25 cellular contexts compared by ENCODE assay signal in the genomic region with DNA sequence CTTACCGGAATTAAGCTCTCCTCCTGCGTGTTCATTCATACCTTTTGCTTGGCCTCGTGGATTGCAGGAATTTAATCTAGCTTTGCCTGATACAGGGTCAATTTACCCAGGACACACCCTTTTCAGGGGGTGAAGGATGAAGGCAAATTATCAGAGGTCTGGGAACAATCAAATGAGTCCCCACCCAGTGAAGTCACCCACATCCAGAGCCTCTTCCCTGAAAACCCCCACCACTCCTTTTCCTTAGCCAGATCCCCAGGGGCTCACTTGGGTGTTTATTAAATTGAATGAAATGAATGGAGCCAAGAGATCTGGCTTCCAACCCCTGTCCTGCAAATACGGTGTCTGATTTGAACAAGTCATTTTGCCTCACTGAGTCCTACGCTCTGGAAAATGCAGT. TPM values are rescaled to one million over a fixed set of nuclear protein-coding genes. Genes with fewer than 3 reads are reported as not detected.
"Had no signal": no experiment of that assay in that cellular context is flagged by ENCODE, and none has a peak within 500 bp of the region (broad histone marks: within the 10 kb centered on the region; RNA-seq: fewer than 3 reads in every experiment).

No MANE protein-coding gene starts in this region.

- H3K4me3 ChIP-seq: MG63, SJSA1, SK-N-MC had no signal

- H3K27me3 ChIP-seq: MG63, SJSA1 had no signal

- H3K36me3 ChIP-seq: MG63, SJSA1 had no signal

- FAIRE-seq: HepG2, RCC 7860 had no signal

- H3K27ac ChIP-seq: SJSA1, SK-N-MC had no signal

- DNase-seq: IMR-90, Karpas-422, KG1, MG63, NCI-H1092, NCI-H1105 treated with DMSO at 0.1 percent for 48 hours, NCI-H1417 treated with DMSO at 0.1 percent for 48 hours, NCI-H146, NCI-H1694 treated with DMSO at 0.1 percent for 48 hours, NCI-H1930, NCI-H2081, NCI-H2107, NCI-H2227 treated with DMSO at 0.1 percent for 48 hours, NCI-H524, NCI-H526 treated with DMSO at 0.1 percent for 48 hours, NCI-H774, Right ventricle myocardium superior, RPMI8226, SIG-M5 had no signal

- ATAC-seq: HepG2 had no signal

- H3K9me3 ChIP-seq: MG63, SJSA1 had no signal

RNA-seq across cellular contexts. Expression of a gene that starts 57.2 kb away (rescaled TPM):
- total RNA-seq: HT1080, NCI-H460, SJSA1 had no signal
